7 cellular contexts compared by ENCODE assay signal in the genomic region with DNA sequence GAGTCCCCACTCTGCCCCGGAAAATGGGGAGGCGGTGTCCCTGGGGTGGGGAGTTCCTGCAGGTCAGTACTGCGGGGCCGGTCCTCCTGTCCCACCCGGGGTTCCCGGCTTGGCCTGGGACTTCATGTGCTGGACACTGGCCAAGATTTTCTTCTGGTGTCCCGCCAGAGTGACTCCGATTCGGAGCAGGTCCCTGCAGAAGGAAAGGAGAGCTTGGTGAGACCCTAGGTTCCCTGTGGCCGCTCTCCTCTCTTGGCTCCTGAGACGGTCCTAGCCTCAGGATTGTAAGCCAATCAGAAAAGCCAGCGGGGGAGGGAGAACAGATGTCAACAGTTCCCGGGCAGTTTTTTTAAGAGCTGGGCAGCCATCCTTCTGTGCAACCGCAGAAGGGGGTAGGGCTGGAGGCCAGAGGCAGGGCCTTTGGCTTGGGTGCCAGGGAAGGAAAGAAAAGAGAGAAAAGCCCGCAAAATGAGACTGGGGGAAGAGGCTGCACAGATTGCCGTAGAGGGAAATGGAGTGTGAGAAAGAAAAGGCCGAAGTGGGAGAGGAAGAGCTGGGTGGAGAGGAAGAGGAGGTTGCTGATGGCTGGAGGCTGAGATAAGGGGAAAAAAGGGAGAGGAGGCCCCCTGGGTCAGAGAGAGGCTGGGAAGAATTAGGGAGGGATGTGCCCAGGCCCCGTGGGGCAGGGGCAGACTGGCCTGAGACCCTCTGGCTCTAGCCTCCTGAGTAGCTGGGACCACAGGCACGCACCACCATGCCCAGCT. TPM values are rescaled to one million over a fixed set of nuclear protein-coding genes. Genes with fewer than 3 reads are reported as not detected.
A peak's percentile ranks its signal among the peaks of the same experiment; 100 is the strongest.
DNase-seq lines count a peak whose midpoint lies in the region; ATAC-seq, FAIRE-seq and TF ChIP-seq lines count a peak whose summit lies in the region.

No MANE protein-coding gene starts in this region.

- peaks cover 2% of the 10 kb centered on the region for H3K9me3 Mint-ChIP-seq in astrocyte (ENCODE audit: unreplicated experiment)

- H3K9ac ChIP-seq in astrocyte (ENCODE audit: low read length) = peak overlapping the region; percentile 41

- no peaks in the 10 kb centered on the region for H3K79me2 ChIP-seq in astrocyte (ENCODE audit: insufficient read depth, low read length)

- peaks cover 31% of the 10 kb centered on the region for H3K36me3 Mint-ChIP-seq in astrocyte (ENCODE audit: low read depth, unreplicated experiment)

- H3K27me3 Mint-ChIP-seq in astrocyte (ENCODE audit: low read depth, unreplicated experiment) = no peaks in the 10 kb centered on the region

- H3K36me3 ChIP-seq in astrocyte (ENCODE audit: insufficient read depth, low read length) (peaks cover 12% of the 10 kb centered on the region), sigmoid colon (peaks cover 10 to 38% (median 21%) of the 10 kb centered on the region in 4 donors)

- H2AFZ ChIP-seq in astrocyte (ENCODE audit: low read depth, low read length) = no peak overlapping the region

- ATAC-seq in GM19455 (IDR thresholded peaks at IDR 0.05; ENCODE audit: unreplicated experiment) (peak; percentile 97), HG03457 (IDR thresholded peaks at IDR 0.05; ENCODE audit: unreplicated experiment) (peak; percentile 87)

- H3K4me1 Mint-ChIP-seq in astrocyte (ENCODE audit: low read depth, unreplicated experiment) = peaks cover 20% of the 10 kb centered on the region

- peak overlapping the region; percentile 91 for H3K27ac Mint-ChIP-seq in astrocyte (ENCODE audit: unreplicated experiment)

- H3K4me1 ChIP-seq in astrocyte (ENCODE audit: insufficient read depth, low read length) (peaks cover 22% of the 10 kb centered on the region), sigmoid colon (peaks cover 0 to 39% (median 36%) of the 10 kb centered on the region in 4 donors)

- H3K27ac ChIP-seq in astrocyte (ENCODE audit: low read depth, low read length) (no peak overlapping the region), sigmoid colon (peak overlapping the region; percentile 72 to 84 (median 79))

- no peak for TF ChIP-seq EP300 in sigmoid colon (IDR thresholded peaks at IDR 0.05)

- H3K27me3 ChIP-seq in astrocyte (ENCODE audit: insufficient read depth, low read length) (no peaks in the 10 kb centered on the region), sigmoid colon (no peaks in the 10 kb centered on the region)

- no peaks in the 10 kb centered on the region for H3K9me3 ChIP-seq in astrocyte (ENCODE audit: insufficient read depth, low read depth, low read length)
- H3K9me3 ChIP-seq in sigmoid colon = no peaks in the 10 kb centered on the region

- peaks cover 16% of the 10 kb centered on the region for H4K20me1 ChIP-seq in astrocyte (ENCODE audit: insufficient read depth, low read length)

- intact Hi-C loops in sigmoid colon (cut with DNase I) = loop anchor here (2.0 to 5.0 kb wide), 2 partner anchors 23 to 279 kb away; a partner anchor contains a TSS

- TF ChIP-seq POLR2A in sigmoid colon (IDR thresholded peaks at IDR 0.05) = no peak

- peak overlapping the region; percentile 47 for H3K4me3 Mint-ChIP-seq in astrocyte (ENCODE audit: unreplicated experiment)

- no peak for FAIRE-seq in astrocyte (lab: Jason Lieb, UNC)

- no peak overlapping the region for H3K4me3 ChIP-seq in astrocyte (ENCODE audit: insufficient read depth, low read depth, low read length)
- peak overlapping the region in 1 of 4 donors; percentile 6 for H3K4me3 ChIP-seq in sigmoid colon

- 12 to 22% methylated on average over 19 of the region's 19 CpGs for WGBS in sigmoid colon, 2 donors

- no peak for TF ChIP-seq CTCF in astrocyte (IDR thresholded peaks at IDR 0.05; ENCODE audit: insufficient read depth, low read depth, low read length)
- TF ChIP-seq CTCF in sigmoid colon (IDR thresholded peaks at IDR 0.05) = no peak

- H3K4me2 ChIP-seq in astrocyte (ENCODE audit: low read length) = peak overlapping the region; percentile 73

- DNase-seq in ELR (ENCODE audit: low read depth) (peak; percentile 85), NCI-H774 (lab: John Stamatoyannopoulos, UW) (peak; percentile 75), astrocyte (ENCODE audit: low read depth) (peak; percentile 75), hepatic stellate cell (ENCODE audit: low spot score) (peak; percentile 98), sigmoid colon (peak; percentile 92)

RNA-seq across cellular contexts. Expression of a gene that starts 23.7 kb away (rescaled TPM):
- total RNA-seq in astrocyte (62.4 and 73.6 TPM in 2 replicates), sigmoid colon (10 to 100 TPM; 23.9 to 35.5 (median 29.3) TPM)
- 10 to 100 TPM in 2 of 3 donors, 1 to 10 TPM in 1; 5.1 to 29.1 (median 10.2) TPM for polyA plus RNA-seq in sigmoid colon

RNA-seq across cellular contexts. Expression of a gene that starts 48.9 kb away (rescaled TPM):
- total RNA-seq in astrocyte (26.7 and 30.5 TPM in 2 replicates), sigmoid colon (10 to 100 TPM; 10.4 to 17.9 (median 14.8) TPM)
- 10 to 100 TPM in 1 of 3 donors, 1 to 10 TPM in 2; 2.5 to 34.2 (median 4.2) TPM for polyA plus RNA-seq in sigmoid colon
